In genomic region chr7:30003098-30003497, GRCh38 we compare ENCODE assay signal across 27 cellular contexts.
"Had no signal": no experiment of that assay in that cellular context is flagged by ENCODE, and none has a peak within 500 bp of the region (broad histone marks: within the 10 kb centered on the region; RNA-seq: fewer than 3 reads in every experiment).

No MANE protein-coding gene starts in this region.

- H3K36me3 Mint-ChIP-seq: activated CD8-positive, alpha-beta memory T cell treated with anti-CD3 and anti-CD28 coated beads, Interleukin-2, amount 10 ng/mL, durations not matched to agents 7 days and 5 days; activated naive CD4-positive, alpha-beta T cell treated with anti-CD3 and anti-CD28 coated beads, Interleukin-2, amount 10 ng/mL, durations not matched to agents 7 days and 5 days; activated naive CD8-positive, alpha-beta T cell had no signal

- ATAC-seq: activated CD4-positive, CD25-positive, alpha-beta regulatory T cell treated with anti-CD3 and anti-CD28 coated beads, Interleukin-2, amount 50 U/mL, for 24 hours; activated CD8-positive, alpha-beta memory T cell treated with anti-CD3 and anti-CD28 coated beads, Interleukin-2, amount 10 ng/mL, durations not matched to agents 7 days and 5 days; activated naive CD8-positive, alpha-beta T cell treated with anti-CD3 and anti-CD28 coated beads, Interleukin-2, amount 50 U/mL, for 24 hours; Panc1 had no signal

- DNase-seq: activated CD4-positive, alpha-beta memory T cell treated with anti-CD3 and anti-CD28 coated beads, Interleukin-2, amount 10 ng/mL, durations not matched to agents 7 days and 5 days; activated CD4-positive, alpha-beta T cell treated with anti-CD3 and anti-CD28 coated beads for 4 hours; activated CD4-positive, alpha-beta T cell treated with anti-CD3 and anti-CD28 coated beads, Interleukin-2, amount 50 U/mL, for 1 hour; activated CD8-positive, alpha-beta memory T cell treated with anti-CD3 and anti-CD28 coated beads for 24 hours; activated CD8-positive, alpha-beta memory T cell treated with anti-CD3 and anti-CD28 coated beads, Interleukin-2, amount 10 ng/mL, durations not matched to agents 7 days and 5 days; activated CD8-positive, alpha-beta memory T cell treated with anti-CD3 and anti-CD28 coated beads, Interleukin-2, amount 50 U/mL, for 48 hours; activated effector memory CD4-positive, alpha-beta T cell treated with Interleukin-2 at 50 U/mL for 16 hours; activated naive CD4-positive, alpha-beta T cell treated with anti-CD3 and anti-CD28 coated beads, Interleukin-2, amount 10 ng/mL, durations not matched to agents 7 days and 5 days; activated naive CD8-positive, alpha-beta T cell treated with anti-CD3 and anti-CD28 coated beads, Interleukin-2, amount 50 U/mL, for 24 hours; activated T-cell treated with anti-CD3 and anti-CD28 coated beads, Interleukin-2, amount 50 U/mL, for 48 hours; anterior cingulate cortex; caudate nucleus; cerebellar nuclear complex; NCI-H1092 treated with DMSO at 0.1 percent for 48 hours; NCI-H1417; NCI-H187 treated with DMSO at 0.1 percent for 48 hours; NCI-H2081; NCI-H345; NCI-H524 treated with DMSO at 0.1 percent for 48 hours; SHP77; SJCRH30; T1000 had no signal

- H3K4me3 ChIP-seq: SJCRH30, SK-N-MC had no signal

- H3K4me3 Mint-ChIP-seq: activated CD4-positive, alpha-beta memory T cell treated with anti-CD3 and anti-CD28 coated beads, Interleukin-2, amount 10 ng/mL, durations not matched to agents 7 days and 5 days; activated CD8-positive, alpha-beta memory T cell treated with anti-CD3 and anti-CD28 coated beads, Interleukin-2, amount 10 ng/mL, durations not matched to agents 7 days and 5 days; activated naive CD4-positive, alpha-beta T cell treated with anti-CD3 and anti-CD28 coated beads, Interleukin-2, amount 10 ng/mL, durations not matched to agents 7 days and 5 days; activated naive CD8-positive, alpha-beta T cell; activated naive CD8-positive, alpha-beta T cell treated with anti-CD3 and anti-CD28 coated beads, Interleukin-2, amount 50 U/mL, for 24 hours; brain had no signal

- H3K27ac ChIP-seq: SJCRH30, SK-N-MC had no signal

- H3K9me3 Mint-ChIP-seq: activated CD4-positive, alpha-beta memory T cell treated with anti-CD3 and anti-CD28 coated beads, Interleukin-2, amount 10 ng/mL, durations not matched to agents 7 days and 5 days; activated naive CD4-positive, alpha-beta T cell treated with anti-CD3 and anti-CD28 coated beads, Interleukin-2, amount 10 ng/mL, durations not matched to agents 7 days and 5 days; activated naive CD8-positive, alpha-beta T cell treated with anti-CD3 and anti-CD28 coated beads, Interleukin-2, amount 50 U/mL, for 24 hours had no signal

- H3K27ac Mint-ChIP-seq: activated CD4-positive, alpha-beta memory T cell treated with anti-CD3 and anti-CD28 coated beads, Interleukin-2, amount 10 ng/mL, durations not matched to agents 7 days and 5 days; activated CD8-positive, alpha-beta memory T cell treated with anti-CD3 and anti-CD28 coated beads, Interleukin-2, amount 10 ng/mL, durations not matched to agents 7 days and 5 days; activated naive CD4-positive, alpha-beta T cell treated with anti-CD3 and anti-CD28 coated beads, Interleukin-2, amount 10 ng/mL, durations not matched to agents 7 days and 5 days; activated naive CD8-positive, alpha-beta T cell; activated naive CD8-positive, alpha-beta T cell treated with anti-CD3 and anti-CD28 coated beads, Interleukin-2, amount 50 U/mL, for 24 hours; brain had no signal

- H3K27me3 Mint-ChIP-seq: brain had no signal

- H3K27me3 ChIP-seq: SJCRH30 had no signal

- H3K9me3 ChIP-seq: SJCRH30 had no signal

- H3K36me3 ChIP-seq: SJCRH30 had no signal

- H3K4me1 Mint-ChIP-seq: activated CD4-positive, alpha-beta memory T cell treated with anti-CD3 and anti-CD28 coated beads, Interleukin-2, amount 10 ng/mL, durations not matched to agents 7 days and 5 days; activated CD8-positive, alpha-beta memory T cell treated with anti-CD3 and anti-CD28 coated beads, Interleukin-2, amount 10 ng/mL, durations not matched to agents 7 days and 5 days; activated naive CD4-positive, alpha-beta T cell treated with anti-CD3 and anti-CD28 coated beads, Interleukin-2, amount 10 ng/mL, durations not matched to agents 7 days and 5 days; activated naive CD8-positive, alpha-beta T cell treated with anti-CD3 and anti-CD28 coated beads, Interleukin-2, amount 50 U/mL, for 24 hours had no signal
